In the genomic region with DNA sequence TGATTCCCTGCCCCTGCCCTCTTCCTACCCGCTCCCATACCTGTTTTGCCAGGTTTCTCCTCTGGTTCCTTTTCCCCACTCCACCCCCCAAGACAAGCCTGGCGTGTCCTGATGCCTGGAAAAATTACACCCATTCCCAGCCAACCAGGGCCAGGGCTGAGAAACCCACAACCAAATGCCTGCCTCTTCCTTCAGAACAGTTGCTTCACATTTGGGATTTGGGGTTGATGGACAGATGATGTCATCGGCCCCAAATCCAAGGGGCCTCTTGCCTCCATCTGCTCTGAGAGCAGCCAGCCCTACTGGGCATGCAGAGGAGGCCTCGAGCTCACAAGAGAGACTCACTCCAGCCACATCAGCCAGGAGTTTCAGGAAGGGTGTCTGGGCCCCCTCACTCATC, we compare ENCODE assay signal across 1 cellular context.
TF ChIP-seq lines count a peak whose summit lies in the region.

No MANE protein-coding gene starts in this region.

TF ChIP-seq in K562, 482 proteins besides CTCF, POLR2A, EP300 and RAD21 (continued from another document):
- TF ChIP-seq, protein P1, sequence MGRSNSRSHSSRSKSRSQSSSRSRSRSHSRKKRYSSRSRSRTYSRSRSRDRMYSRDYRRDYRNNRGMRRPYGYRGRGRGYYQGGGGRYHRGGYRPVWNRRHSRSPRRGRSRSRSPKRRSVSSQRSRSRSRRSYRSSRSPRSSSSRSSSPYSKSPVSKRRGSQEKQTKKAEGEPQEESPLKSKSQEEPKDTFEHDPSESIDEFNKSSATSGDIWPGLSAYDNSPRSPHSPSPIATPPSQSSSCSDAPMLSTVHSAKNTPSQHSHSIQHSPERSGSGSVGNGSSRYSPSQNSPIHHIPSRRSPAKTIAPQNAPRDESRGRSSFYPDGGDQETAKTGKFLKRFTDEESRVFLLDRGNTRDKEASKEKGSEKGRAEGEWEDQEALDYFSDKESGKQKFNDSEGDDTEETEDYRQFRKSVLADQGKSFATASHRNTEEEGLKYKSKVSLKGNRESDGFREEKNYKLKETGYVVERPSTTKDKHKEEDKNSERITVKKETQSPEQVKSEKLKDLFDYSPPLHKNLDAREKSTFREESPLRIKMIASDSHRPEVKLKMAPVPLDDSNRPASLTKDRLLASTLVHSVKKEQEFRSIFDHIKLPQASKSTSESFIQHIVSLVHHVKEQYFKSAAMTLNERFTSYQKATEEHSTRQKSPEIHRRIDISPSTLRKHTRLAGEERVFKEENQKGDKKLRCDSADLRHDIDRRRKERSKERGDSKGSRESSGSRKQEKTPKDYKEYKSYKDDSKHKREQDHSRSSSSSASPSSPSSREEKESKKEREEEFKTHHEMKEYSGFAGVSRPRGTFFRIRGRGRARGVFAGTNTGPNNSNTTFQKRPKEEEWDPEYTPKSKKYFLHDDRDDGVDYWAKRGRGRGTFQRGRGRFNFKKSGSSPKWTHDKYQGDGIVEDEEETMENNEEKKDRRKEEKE (IDR thresholded peaks at IDR 0.05; ENCODE audit: borderline replicate concordance in 1 of 2, control insufficient read depth in 1 of 2, low read depth in 2 of 2, low read length in 1 of 2): no peak
- TF ChIP-seq, protein P2, sequence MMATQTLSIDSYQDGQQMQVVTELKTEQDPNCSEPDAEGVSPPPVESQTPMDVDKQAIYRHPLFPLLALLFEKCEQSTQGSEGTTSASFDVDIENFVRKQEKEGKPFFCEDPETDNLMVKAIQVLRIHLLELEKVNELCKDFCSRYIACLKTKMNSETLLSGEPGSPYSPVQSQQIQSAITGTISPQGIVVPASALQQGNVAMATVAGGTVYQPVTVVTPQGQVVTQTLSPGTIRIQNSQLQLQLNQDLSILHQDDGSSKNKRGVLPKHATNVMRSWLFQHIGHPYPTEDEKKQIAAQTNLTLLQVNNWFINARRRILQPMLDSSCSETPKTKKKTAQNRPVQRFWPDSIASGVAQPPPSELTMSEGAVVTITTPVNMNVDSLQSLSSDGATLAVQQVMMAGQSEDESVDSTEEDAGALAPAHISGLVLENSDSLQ (IDR thresholded peaks at IDR 0.05): 0 out of 2 replicates have a peak, but pooled peaks have one; percentile 38
- TF ChIP-seq ATF3 (IDR thresholded peaks at IDR 0.05): peak; percentile 65
- no peak for TF ChIP-seq ATF3 (CRISPR knock-in tag; conservative IDR thresholded peaks at IDR 0.05)
- no peak for TF ChIP-seq BMI1 (IDR thresholded peaks at IDR 0.05; ENCODE audit: low read length)
